In the genomic region with DNA sequence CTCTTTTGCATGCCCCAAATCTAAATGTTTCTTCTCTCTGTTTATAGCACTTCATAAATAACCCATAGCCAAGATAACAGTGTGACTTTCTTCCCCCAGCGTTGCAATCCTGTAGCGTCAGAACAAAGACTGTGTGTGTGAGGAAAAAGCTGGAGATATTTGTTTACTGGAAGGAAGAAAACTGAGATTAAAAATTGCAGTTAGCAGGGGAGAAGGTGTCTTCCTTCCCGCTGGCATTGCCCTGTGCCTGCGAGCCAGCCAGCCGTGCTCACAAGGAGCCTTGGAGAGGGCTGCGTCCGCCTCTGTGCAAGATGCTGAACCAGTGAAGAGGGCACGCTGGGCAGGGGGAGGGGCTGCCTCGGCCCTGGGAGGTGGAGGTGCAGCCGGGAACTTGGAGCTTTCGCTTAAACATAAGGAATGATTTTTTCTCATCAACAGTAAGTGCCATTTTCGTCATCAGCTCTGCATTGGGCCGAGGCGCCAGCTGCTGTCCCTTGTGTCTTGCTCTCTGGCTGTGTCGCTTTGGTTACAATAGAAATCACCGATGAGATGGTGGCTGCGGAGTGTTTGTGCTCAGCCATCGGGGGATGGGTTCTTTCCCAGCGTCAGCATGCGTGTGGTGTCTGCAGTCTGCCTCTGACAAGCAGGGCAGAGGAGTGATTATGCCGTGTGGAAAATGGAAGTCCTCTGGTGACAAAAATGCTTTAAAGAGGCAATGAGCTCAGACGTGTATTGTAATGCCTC, we compare ENCODE assay signal across 2 cellular contexts.
TF ChIP-seq lines count a peak whose summit lies in the region.

No MANE protein-coding gene starts in this region.

TF ChIP-seq in liver, 16 proteins besides CTCF, POLR2A, EP300 and RAD21 (continued from another document):
- TF ChIP-seq, protein P1, sequence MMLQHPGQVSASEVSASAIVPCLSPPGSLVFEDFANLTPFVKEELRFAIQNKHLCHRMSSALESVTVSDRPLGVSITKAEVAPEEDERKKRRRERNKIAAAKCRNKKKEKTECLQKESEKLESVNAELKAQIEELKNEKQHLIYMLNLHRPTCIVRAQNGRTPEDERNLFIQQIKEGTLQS (IDR thresholded peaks at IDR 0.05) = no peak
- TF ChIP-seq, protein P2, sequence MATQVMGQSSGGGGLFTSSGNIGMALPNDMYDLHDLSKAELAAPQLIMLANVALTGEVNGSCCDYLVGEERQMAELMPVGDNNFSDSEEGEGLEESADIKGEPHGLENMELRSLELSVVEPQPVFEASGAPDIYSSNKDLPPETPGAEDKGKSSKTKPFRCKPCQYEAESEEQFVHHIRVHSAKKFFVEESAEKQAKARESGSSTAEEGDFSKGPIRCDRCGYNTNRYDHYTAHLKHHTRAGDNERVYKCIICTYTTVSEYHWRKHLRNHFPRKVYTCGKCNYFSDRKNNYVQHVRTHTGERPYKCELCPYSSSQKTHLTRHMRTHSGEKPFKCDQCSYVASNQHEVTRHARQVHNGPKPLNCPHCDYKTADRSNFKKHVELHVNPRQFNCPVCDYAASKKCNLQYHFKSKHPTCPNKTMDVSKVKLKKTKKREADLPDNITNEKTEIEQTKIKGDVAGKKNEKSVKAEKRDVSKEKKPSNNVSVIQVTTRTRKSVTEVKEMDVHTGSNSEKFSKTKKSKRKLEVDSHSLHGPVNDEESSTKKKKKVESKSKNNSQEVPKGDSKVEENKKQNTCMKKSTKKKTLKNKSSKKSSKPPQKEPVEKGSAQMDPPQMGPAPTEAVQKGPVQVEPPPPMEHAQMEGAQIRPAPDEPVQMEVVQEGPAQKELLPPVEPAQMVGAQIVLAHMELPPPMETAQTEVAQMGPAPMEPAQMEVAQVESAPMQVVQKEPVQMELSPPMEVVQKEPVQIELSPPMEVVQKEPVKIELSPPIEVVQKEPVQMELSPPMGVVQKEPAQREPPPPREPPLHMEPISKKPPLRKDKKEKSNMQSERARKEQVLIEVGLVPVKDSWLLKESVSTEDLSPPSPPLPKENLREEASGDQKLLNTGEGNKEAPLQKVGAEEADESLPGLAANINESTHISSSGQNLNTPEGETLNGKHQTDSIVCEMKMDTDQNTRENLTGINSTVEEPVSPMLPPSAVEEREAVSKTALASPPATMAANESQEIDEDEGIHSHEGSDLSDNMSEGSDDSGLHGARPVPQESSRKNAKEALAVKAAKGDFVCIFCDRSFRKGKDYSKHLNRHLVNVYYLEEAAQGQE (IDR thresholded peaks at IDR 0.05) = no peak
- TF ChIP-seq EGR1 (IDR thresholded peaks at IDR 0.05; ENCODE audit: low read depth in 2 of 2) (no peak), JUND (IDR thresholded peaks at IDR 0.05) (no peak), FOXA1 (IDR thresholded peaks at IDR 0.05) (no peak), SP1 (IDR thresholded peaks at IDR 0.05) (no peak), HNF4G (IDR thresholded peaks at IDR 0.05) (no peak)

TF ChIP-seq in HepG2, 621 proteins besides CTCF, POLR2A, EP300 and RAD21 (continued from another document):
- TF ChIP-seq, protein P3, sequence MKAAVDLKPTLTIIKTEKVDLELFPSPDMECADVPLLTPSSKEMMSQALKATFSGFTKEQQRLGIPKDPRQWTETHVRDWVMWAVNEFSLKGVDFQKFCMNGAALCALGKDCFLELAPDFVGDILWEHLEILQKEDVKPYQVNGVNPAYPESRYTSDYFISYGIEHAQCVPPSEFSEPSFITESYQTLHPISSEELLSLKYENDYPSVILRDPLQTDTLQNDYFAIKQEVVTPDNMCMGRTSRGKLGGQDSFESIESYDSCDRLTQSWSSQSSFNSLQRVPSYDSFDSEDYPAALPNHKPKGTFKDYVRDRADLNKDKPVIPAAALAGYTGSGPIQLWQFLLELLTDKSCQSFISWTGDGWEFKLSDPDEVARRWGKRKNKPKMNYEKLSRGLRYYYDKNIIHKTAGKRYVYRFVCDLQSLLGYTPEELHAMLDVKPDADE (CRISPR knock-in tag; IDR thresholded peaks at IDR 0.05) = no peak
- TF ChIP-seq ZBTB1 (CRISPR knock-in tag; IDR thresholded peaks at IDR 0.05; ENCODE audit: borderline replicate concordance) (no peak), BRCA1 (CRISPR knock-in tag; IDR thresholded peaks at IDR 0.05) (no peak), ZNF790 (CRISPR knock-in tag; IDR thresholded peaks at IDR 0.05; ENCODE audit: borderline replicate concordance) (no peak), RBM39 (IDR thresholded peaks at IDR 0.05; ENCODE audit: low read depth, low read length, poor library complexity, severe bottlenecking) (no peak), ZNF101 (CRISPR knock-in tag; IDR thresholded peaks at IDR 0.05; ENCODE audit: borderline replicate concordance, low read depth) (no peak), CHD4 (IDR thresholded peaks at IDR 0.05; ENCODE audit: borderline replicate concordance, low read length) (no peak), PAF1 (CRISPR knock-in tag; IDR thresholded peaks at IDR 0.05) (no peak), ZNF333 (CRISPR knock-in tag; IDR thresholded peaks at IDR 0.05; ENCODE audit: borderline replicate concordance) (no peak), GABPA (IDR thresholded peaks at IDR 0.05; ENCODE audit: low read depth, low read length) (no peak), GABPA (CRISPR knock-in tag; IDR thresholded peaks at IDR 0.05; ENCODE audit: low read depth) (no peak), CHD2 (IDR thresholded peaks at IDR 0.05; ENCODE audit: low read depth, low read length) (no peak), RAD51 (IDR thresholded peaks at IDR 0.05; ENCODE audit: borderline replicate concordance) (no peak)
- TF ChIP-seq, protein P4, sequence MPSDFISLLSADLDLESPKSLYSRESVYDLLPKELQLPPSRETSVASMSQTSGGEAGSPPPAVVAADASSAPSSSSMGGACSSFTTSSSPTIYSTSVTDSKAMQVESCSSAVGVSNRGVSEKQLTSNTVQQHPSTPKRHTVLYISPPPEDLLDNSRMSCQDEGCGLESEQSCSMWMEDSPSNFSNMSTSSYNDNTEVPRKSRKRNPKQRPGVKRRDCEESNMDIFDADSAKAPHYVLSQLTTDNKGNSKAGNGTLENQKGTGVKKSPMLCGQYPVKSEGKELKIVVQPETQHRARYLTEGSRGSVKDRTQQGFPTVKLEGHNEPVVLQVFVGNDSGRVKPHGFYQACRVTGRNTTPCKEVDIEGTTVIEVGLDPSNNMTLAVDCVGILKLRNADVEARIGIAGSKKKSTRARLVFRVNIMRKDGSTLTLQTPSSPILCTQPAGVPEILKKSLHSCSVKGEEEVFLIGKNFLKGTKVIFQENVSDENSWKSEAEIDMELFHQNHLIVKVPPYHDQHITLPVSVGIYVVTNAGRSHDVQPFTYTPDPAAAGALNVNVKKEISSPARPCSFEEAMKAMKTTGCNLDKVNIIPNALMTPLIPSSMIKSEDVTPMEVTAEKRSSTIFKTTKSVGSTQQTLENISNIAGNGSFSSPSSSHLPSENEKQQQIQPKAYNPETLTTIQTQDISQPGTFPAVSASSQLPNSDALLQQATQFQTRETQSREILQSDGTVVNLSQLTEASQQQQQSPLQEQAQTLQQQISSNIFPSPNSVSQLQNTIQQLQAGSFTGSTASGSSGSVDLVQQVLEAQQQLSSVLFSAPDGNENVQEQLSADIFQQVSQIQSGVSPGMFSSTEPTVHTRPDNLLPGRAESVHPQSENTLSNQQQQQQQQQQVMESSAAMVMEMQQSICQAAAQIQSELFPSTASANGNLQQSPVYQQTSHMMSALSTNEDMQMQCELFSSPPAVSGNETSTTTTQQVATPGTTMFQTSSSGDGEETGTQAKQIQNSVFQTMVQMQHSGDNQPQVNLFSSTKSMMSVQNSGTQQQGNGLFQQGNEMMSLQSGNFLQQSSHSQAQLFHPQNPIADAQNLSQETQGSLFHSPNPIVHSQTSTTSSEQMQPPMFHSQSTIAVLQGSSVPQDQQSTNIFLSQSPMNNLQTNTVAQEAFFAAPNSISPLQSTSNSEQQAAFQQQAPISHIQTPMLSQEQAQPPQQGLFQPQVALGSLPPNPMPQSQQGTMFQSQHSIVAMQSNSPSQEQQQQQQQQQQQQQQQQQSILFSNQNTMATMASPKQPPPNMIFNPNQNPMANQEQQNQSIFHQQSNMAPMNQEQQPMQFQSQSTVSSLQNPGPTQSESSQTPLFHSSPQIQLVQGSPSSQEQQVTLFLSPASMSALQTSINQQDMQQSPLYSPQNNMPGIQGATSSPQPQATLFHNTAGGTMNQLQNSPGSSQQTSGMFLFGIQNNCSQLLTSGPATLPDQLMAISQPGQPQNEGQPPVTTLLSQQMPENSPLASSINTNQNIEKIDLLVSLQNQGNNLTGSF (CRISPR knock-in tag; IDR thresholded peaks at IDR 0.05) = no peak
TF ChIP-seq in HepG2: peak in this region for 0.
